ENCODE assay signal across 1 cellular context in the genomic region with DNA sequence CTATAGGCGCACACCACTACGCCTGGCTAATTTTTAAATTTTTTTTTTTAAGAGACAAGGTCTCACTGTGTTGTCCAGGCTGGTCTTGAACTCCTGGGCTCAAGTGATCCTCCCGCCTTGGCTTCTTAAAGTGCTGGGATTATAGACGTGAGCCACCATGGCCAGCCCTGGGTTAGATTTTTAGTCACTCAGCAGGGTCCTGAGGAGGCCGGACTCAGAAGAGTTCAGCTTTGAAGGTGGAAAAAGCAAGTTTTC.
TF ChIP-seq lines count a peak whose summit lies in the region.

No MANE protein-coding gene starts in this region.

TF ChIP-seq in K562, 482 proteins besides CTCF, POLR2A, EP300 and RAD21 (continued from another document):
- TF ChIP-seq, protein P1, sequence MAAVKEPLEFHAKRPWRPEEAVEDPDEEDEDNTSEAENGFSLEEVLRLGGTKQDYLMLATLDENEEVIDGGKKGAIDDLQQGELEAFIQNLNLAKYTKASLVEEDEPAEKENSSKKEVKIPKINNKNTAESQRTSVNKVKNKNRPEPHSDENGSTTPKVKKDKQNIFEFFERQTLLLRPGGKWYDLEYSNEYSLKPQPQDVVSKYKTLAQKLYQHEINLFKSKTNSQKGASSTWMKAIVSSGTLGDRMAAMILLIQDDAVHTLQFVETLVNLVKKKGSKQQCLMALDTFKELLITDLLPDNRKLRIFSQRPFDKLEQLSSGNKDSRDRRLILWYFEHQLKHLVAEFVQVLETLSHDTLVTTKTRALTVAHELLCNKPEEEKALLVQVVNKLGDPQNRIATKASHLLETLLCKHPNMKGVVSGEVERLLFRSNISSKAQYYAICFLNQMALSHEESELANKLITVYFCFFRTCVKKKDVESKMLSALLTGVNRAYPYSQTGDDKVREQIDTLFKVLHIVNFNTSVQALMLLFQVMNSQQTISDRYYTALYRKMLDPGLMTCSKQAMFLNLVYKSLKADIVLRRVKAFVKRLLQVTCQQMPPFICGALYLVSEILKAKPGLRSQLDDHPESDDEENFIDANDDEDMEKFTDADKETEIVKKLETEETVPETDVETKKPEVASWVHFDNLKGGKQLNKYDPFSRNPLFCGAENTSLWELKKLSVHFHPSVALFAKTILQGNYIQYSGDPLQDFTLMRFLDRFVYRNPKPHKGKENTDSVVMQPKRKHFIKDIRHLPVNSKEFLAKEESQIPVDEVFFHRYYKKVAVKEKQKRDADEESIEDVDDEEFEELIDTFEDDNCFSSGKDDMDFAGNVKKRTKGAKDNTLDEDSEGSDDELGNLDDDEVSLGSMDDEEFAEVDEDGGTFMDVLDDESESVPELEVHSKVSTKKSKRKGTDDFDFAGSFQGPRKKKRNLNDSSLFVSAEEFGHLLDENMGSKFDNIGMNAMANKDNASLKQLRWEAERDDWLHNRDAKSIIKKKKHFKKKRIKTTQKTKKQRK (IDR thresholded peaks at IDR 0.05; ENCODE audit: borderline replicate concordance, low read depth, low read length) = no peak
- TF ChIP-seq GATAD2A (IDR thresholded peaks at IDR 0.05) (0 out of 2 replicates have a peak, but pooled peaks have one; percentile 4), STAG1 (CRISPR knock-in tag; IDR thresholded peaks at IDR 0.05; ENCODE audit: borderline replicate concordance) (no peak), HMG20B (CRISPR knock-in tag; IDR thresholded peaks at IDR 0.05) (peak; percentile 52; the same call in 1 of the 2 replicates), ZNF143 (CRISPR knock-in tag; IDR thresholded peaks at IDR 0.05) (no peak), RBM14 (IDR thresholded peaks at IDR 0.05; ENCODE audit: borderline replicate concordance, insufficient read depth, low read depth, low read length) (no peak), SRSF7 (optimal IDR thresholded peaks at IDR 0.05; ENCODE audit: low read depth, low read length) (no peak), NUFIP1 (IDR thresholded peaks at IDR 0.05; ENCODE audit: partially characterized antibody) (peak; percentile 5), NBN (IDR thresholded peaks at IDR 0.05; ENCODE audit: low read depth) (no peak), ZNF445 (CRISPR knock-in tag; IDR thresholded peaks at IDR 0.05; ENCODE audit: low read depth) (no peak), DPF2 (IDR thresholded peaks at IDR 0.05) (no peak), POLR2H (tag; IDR thresholded peaks at IDR 0.05; ENCODE audit: low read depth) (no peak), TRIM24 (IDR thresholded peaks at IDR 0.05) (no peak), FOXM1 (IDR thresholded peaks at IDR 0.05; ENCODE audit: low read depth) (no peak), FOXM1 (CRISPR knock-in tag; IDR thresholded peaks at IDR 0.05; ENCODE audit: low read depth) (no peak)
- TF ChIP-seq, protein P2, sequence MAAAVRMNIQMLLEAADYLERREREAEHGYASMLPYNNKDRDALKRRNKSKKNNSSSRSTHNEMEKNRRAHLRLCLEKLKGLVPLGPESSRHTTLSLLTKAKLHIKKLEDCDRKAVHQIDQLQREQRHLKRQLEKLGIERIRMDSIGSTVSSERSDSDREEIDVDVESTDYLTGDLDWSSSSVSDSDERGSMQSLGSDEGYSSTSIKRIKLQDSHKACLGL (CRISPR knock-in tag; IDR thresholded peaks at IDR 0.05; ENCODE audit: borderline replicate concordance, poor library complexity, severe bottlenecking) = no peak
